1 cellular context compared by ENCODE assay signal in the genomic region with DNA sequence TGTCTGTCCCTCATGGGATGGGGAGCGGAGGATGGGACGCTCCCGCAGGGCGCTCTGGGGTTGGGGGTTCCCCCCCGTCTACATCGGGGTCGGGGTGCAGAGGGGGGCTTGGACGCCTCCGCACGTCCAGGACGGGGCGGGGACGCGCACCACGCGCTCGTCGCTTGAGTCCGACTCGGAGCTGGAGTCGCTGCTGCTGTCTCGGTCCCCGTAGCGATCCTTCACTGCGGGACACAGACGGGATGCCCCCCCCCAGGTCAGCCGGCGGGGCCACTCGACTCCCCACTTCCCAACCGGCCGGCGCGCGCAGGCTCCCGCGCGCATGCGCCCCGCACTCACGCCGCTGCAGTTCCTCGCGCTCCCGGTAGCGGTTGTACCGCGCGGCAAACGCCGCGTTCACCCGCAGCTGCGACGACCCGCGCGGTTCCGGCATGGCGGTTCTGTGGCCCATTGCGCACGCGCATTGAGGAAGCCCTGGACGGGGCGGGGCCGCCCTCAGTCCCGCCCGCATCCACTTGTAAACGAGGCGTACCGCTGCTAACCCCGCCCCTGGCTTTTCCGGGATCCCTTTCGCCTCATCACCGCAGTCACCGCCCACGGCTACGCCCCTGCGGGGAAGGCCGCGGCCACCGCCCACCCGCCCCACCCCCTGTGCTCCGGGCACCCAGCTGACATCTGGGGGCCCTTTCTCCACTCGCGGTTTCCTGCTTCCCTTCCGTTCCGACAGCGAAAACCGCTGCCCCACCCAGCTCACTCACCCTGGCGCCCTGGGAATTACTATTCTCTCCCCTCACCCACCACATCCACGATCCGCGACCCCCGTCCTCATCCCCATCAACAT.
TF ChIP-seq lines count a peak whose summit lies in the region.

A gene (minus strand): TSS at position 444 of the 841 bp plus-strand sequence. CDS start 11 bp downstream, at position 433.

TF ChIP-seq in SK-N-SH, 30 proteins besides CTCF, POLR2A, EP300 and RAD21 (continued from another document):
- TF ChIP-seq, protein P1, sequence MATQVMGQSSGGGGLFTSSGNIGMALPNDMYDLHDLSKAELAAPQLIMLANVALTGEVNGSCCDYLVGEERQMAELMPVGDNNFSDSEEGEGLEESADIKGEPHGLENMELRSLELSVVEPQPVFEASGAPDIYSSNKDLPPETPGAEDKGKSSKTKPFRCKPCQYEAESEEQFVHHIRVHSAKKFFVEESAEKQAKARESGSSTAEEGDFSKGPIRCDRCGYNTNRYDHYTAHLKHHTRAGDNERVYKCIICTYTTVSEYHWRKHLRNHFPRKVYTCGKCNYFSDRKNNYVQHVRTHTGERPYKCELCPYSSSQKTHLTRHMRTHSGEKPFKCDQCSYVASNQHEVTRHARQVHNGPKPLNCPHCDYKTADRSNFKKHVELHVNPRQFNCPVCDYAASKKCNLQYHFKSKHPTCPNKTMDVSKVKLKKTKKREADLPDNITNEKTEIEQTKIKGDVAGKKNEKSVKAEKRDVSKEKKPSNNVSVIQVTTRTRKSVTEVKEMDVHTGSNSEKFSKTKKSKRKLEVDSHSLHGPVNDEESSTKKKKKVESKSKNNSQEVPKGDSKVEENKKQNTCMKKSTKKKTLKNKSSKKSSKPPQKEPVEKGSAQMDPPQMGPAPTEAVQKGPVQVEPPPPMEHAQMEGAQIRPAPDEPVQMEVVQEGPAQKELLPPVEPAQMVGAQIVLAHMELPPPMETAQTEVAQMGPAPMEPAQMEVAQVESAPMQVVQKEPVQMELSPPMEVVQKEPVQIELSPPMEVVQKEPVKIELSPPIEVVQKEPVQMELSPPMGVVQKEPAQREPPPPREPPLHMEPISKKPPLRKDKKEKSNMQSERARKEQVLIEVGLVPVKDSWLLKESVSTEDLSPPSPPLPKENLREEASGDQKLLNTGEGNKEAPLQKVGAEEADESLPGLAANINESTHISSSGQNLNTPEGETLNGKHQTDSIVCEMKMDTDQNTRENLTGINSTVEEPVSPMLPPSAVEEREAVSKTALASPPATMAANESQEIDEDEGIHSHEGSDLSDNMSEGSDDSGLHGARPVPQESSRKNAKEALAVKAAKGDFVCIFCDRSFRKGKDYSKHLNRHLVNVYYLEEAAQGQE (IDR thresholded peaks at IDR 0.05; ENCODE audit: low read depth, low read length), result no peak
- TF ChIP-seq GABPA (IDR thresholded peaks at IDR 0.05; ENCODE audit: low read depth), result no peak; the same call in 1 of the 2 replicates
- TF ChIP-seq POLR2AphosphoS5 (IDR thresholded peaks at IDR 0.05; ENCODE audit: low read depth, low read length), result peak; percentile 80
- TF ChIP-seq, protein P2, sequence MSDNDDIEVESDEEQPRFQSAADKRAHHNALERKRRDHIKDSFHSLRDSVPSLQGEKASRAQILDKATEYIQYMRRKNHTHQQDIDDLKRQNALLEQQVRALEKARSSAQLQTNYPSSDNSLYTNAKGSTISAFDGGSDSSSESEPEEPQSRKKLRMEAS (IDR thresholded peaks at IDR 0.05; ENCODE audit: low read depth), result peak; percentile 97
